Comparison of ENCODE assay signal across 9 cellular contexts in genomic region chr9:16417101-16417500, GRCh38.
A peak's percentile ranks its signal among the peaks of the same experiment; 100 is the strongest.
DNase-seq lines count a peak whose midpoint lies in the region; ATAC-seq, FAIRE-seq and TF ChIP-seq lines count a peak whose summit lies in the region.
"Had no signal": no experiment of that assay in that cellular context is flagged by ENCODE, and none has a peak within 500 bp of the region (broad histone marks: within the 10 kb centered on the region; RNA-seq: fewer than 3 reads in every experiment).

No MANE protein-coding gene starts in this region.

- no peak for ATAC-seq in CD4-positive, alpha-beta T cell (ENCODE audit: poor library complexity)
- ATAC-seq: left colon had no signal

- H3K9ac ChIP-seq in smooth muscle cell (ENCODE audit: low read depth), result peak overlapping the region; percentile 79

- CTCF ChIA-PET in CD4-positive, alpha-beta T cell (lab: Charles Lee), result no interaction called here

- peak overlapping the region; percentile 76 for H3K4me2 ChIP-seq in smooth muscle cell

- POLR2A ChIA-PET in CD4-positive, alpha-beta T cell (lab: Charles Lee), result no interaction called here

- no peak overlapping the region for H3K27ac Mint-ChIP-seq in CD4-positive, alpha-beta T cell

- H3K27me3 Mint-ChIP-seq in CD4-positive, alpha-beta T cell, result no peaks in the 10 kb centered on the region

- H3F3A ChIP-seq in smooth muscle cell (ENCODE audit: low read depth), result peaks cover 6% of the 10 kb centered on the region

- H3K9me3 ChIP-seq in smooth muscle cell (replicated peaks; ENCODE audit: low read depth), result no peaks in the 10 kb centered on the region
- H3K9me3 ChIP-seq in CD4-positive, alpha-beta T cell (ENCODE audit: control insufficient read depth, low read length), result no peaks in the 10 kb centered on the region

- no peak overlapping the region for H2AFZ ChIP-seq in smooth muscle cell (ENCODE audit: low read depth)

- H3K4me3 Mint-ChIP-seq in CD4-positive, alpha-beta T cell, result no peak overlapping the region

- H3K4me3 ChIP-seq in fibroblast of mammary gland (ENCODE audit: control insufficient read depth, low read depth, low read length) (no peak overlapping the region), smooth muscle cell (peak overlapping the region; percentile 22), lower leg skin (ENCODE audit: low read depth, poor library complexity, severe bottlenecking) (no peak overlapping the region)

- H3K36me3 ChIP-seq in smooth muscle cell (ENCODE audit: low read depth), result no peaks in the 10 kb centered on the region

- H3K4me1 Mint-ChIP-seq in CD4-positive, alpha-beta T cell (ENCODE audit: low read depth), result no peaks in the 10 kb centered on the region

- peak; percentile 99 for FAIRE-seq in H54 (lab: Jason Lieb, UNC)

- H3K27me3 ChIP-seq in smooth muscle cell (ENCODE audit: low read depth), result no peaks in the 10 kb centered on the region
- no peaks in the 10 kb centered on the region for H3K27me3 ChIP-seq in CD4-positive, alpha-beta T cell (ENCODE audit: control insufficient read depth, insufficient read depth, low read length)

- H4K20me1 ChIP-seq in smooth muscle cell (ENCODE audit: low read depth), result no peaks in the 10 kb centered on the region

- peaks cover 35% of the 10 kb centered on the region for H3K4me1 ChIP-seq in smooth muscle cell (ENCODE audit: low read depth)

- TF ChIP-seq POLR2A in H54 (IDR thresholded peaks at IDR 0.05; ENCODE audit: low read depth, low read length), result no peak
- TF ChIP-seq POLR2A in lower leg skin (IDR thresholded peaks at IDR 0.05), result no peak

- intact Hi-C loops in CD4-positive, alpha-beta T cell (cut with DNase I, micrococcal nuclease), result no loop called here
- intact Hi-C loops in lower leg skin (cut with DNase I; ENCODE audit: low total_unique reads), result no loop called here

- DNase-seq in H54 (ENCODE audit: insufficient read length, low spot score), result no peak
- peak; percentile 11 for DNase-seq in NCI-H69 (lab: John Stamatoyannopoulos, UW)
- peak; percentile 97 for DNase-seq in fibroblast of mammary gland (ENCODE audit: low read depth)
- no peak for DNase-seq in smooth muscle cell (lab: John Stamatoyannopoulos, UW; ENCODE audit: unreplicated experiment)
- DNase-seq in NCI-H774 (lab: John Stamatoyannopoulos, UW), result no peak
- DNase-seq in CD4-positive, alpha-beta T cell, result no peak
- DNase-seq in lower leg skin (ENCODE audit: low spot score in 2 of 2), result no peak
- no peak for DNase-seq in effector CD8-positive, alpha-beta T cell (lab: John Stamatoyannopoulos, UW)
- DNase-seq: left colon had no signal

- WGBS in smooth muscle cell (ENCODE audit: low lambda C conversion rate), result 11% methylated on average over 3 of the region's 3 CpGs
- WGBS in lower leg skin, 2 donors, result 41 to 55% methylated on average over 3 of the region's 3 CpGs

- H3K36me3 Mint-ChIP-seq in CD4-positive, alpha-beta T cell (ENCODE audit: low read depth), result no peaks in the 10 kb centered on the region

- no peaks in the 10 kb centered on the region for H3K79me2 ChIP-seq in smooth muscle cell (ENCODE audit: low read depth)

- peaks cover 3% of the 10 kb centered on the region for H3K9me3 Mint-ChIP-seq in CD4-positive, alpha-beta T cell

- peak overlapping the region; percentile 95 for H3K27ac ChIP-seq in smooth muscle cell (ENCODE audit: low read depth)
- H3K27ac ChIP-seq in CD4-positive, alpha-beta T cell (ENCODE audit: low read depth, low read length), result no peak overlapping the region

- TF ChIP-seq CTCF in fibroblast of mammary gland (conservative IDR thresholded peaks at IDR 0.05; ENCODE audit: control insufficient read depth, insufficient read depth, low read depth, low read length) (no peak), smooth muscle cell (IDR thresholded peaks at IDR 0.05; ENCODE audit: borderline replicate concordance, insufficient read depth, poor library complexity, severe bottlenecking) (no peak), lower leg skin (IDR thresholded peaks at IDR 0.05) (no peak)
- TF ChIP-seq CTCF in CD4-positive, alpha-beta T cell (IDR thresholded peaks at IDR 0.05), result no peak

Comparison
In these comparisons a context has a peak if more than half of its experiments do, and no peak if none do; other contexts are left out.
1. DNase-seq: peak in NCI-H69 (single experiment) and fibroblast of mammary gland (single experiment); none in H54 (single experiment), smooth muscle cell (single experiment), NCI-H774 (single experiment), CD4-positive, alpha-beta T cell (0 of 10), lower leg skin (0 of 2) and effector CD8-positive, alpha-beta T cell (single experiment).